In genomic region chr7:19051767-19052375, GRCh38 we compare ENCODE assay signal across 8 cellular contexts.
DNase-seq lines count a peak whose midpoint lies in the region; ATAC-seq and TF ChIP-seq lines count a peak whose summit lies in the region.

No MANE protein-coding gene starts in this region.

- ATAC-seq in GM21515 (IDR thresholded peaks at IDR 0.05; ENCODE audit: unreplicated experiment) = peak; percentile 96

- DNase-seq in activated gamma-delta T cell treated with Interleukin-2 at 50 U/mL for 16 hours = peak; percentile 6
- DNase-seq in activated gamma-delta T cell (lab: John Stamatoyannopoulos, UW) = no peak
- peak; percentile 15 for DNase-seq in HT1080 (ENCODE audit: low read depth)
- peak; percentile 30 for DNase-seq in fibroblast of villous mesenchyme (ENCODE audit: low read depth)
- peak; percentile 20 for DNase-seq in stimulated activated CD4-positive, alpha-beta T cell treated with anti-CD3 and anti-CD28 coated beads, Interleukin-1b, Interleukin-23, amount 100 ng/mL, for 48 hours
- DNase-seq in stimulated activated naive CD4-positive, alpha-beta T cell (lab: John Stamatoyannopoulos, UW) = no peak

- H3K4me3 ChIP-seq in fibroblast of villous mesenchyme (ENCODE audit: low read depth, low read length) = no peak overlapping the region

- H3K27ac ChIP-seq in VCaP = no peak overlapping the region

- peak; percentile 80 for TF ChIP-seq CTCF in VCaP (conservative IDR thresholded peaks at IDR 0.05)
- peak; percentile 68 for TF ChIP-seq CTCF in fibroblast of villous mesenchyme (IDR thresholded peaks at IDR 0.05; ENCODE audit: insufficient read depth, low read depth, low read length)

Comparison
In these comparisons a context has a peak if more than half of its experiments do, and no peak if none do; other contexts are left out.
1. DNase-seq: peak in activated gamma-delta T cell treated with Interleukin-2 at 50 U/mL for 16 hours (single experiment), HT1080 (single experiment), fibroblast of villous mesenchyme (single experiment) and stimulated activated CD4-positive, alpha-beta T cell treated with anti-CD3 and anti-CD28 coated beads, Interleukin-1b, Interleukin-23, amount 100 ng/mL, for 48 hours (single experiment); none in activated gamma-delta T cell (single experiment) and stimulated activated naive CD4-positive, alpha-beta T cell (0 of 6).